In the genomic region with DNA sequence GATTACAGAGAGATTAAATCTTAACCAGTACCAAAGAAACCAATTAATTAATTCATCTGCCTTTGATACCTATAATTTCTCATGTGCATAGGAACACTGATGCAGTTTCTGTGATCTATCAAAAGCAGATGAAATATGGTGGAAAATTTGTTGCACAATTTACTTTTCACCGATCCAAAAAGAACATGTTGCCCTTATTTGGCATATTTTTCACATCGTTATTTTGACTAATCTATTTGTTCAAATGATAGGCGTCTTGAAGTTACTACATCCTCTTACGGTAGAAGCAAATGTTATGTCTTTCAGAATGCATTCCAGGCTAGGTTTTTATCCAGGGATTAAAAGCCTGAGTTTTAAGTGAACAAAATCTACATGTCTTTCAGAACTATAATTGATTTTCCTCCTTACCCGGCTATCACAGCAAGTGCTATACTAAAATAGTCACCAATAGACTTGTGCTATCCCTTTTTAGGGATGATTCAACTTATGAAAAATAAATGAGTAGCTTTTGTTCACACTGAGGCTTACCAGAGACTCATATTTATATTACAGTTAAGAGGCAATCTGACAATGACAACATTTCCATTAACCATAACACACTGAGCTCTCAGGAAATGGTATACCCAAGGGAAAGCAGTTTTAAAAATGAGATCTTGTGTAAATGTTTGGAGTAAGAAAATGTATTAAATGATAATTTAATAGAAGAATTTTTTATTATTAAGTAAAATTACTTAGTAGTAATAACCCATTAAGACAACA, we compare ENCODE assay signal across 14 cellular contexts.
"Had no signal": no experiment of that assay in that cellular context is flagged by ENCODE, and none has a peak within 500 bp of the region (broad histone marks: within the 10 kb centered on the region; RNA-seq: fewer than 3 reads in every experiment).

No MANE protein-coding gene starts in this region.

- H3K9me3 Mint-ChIP-seq: activated CD4-positive, alpha-beta memory T cell treated with anti-CD3 and anti-CD28 coated beads, Interleukin-2, amount 10 ng/mL, durations not matched to agents 7 days and 5 days; activated naive CD8-positive, alpha-beta T cell treated with anti-CD3 and anti-CD28 coated beads, Interleukin-2, amount 10 ng/mL, durations not matched to agents 7 days and 5 days; activated T-cell treated with anti-CD3 and anti-CD28 coated beads, Interleukin-2, amount 50 U/mL, for 72 hours had no signal

- H3K9me3 ChIP-seq: colonic mucosa, ovary, transverse colon had no signal

- H3K4me1 Mint-ChIP-seq: activated CD4-positive, alpha-beta memory T cell treated with anti-CD3 and anti-CD28 coated beads, Interleukin-2, amount 10 ng/mL, durations not matched to agents 7 days and 5 days; activated naive CD8-positive, alpha-beta T cell treated with anti-CD3 and anti-CD28 coated beads, Interleukin-2, amount 10 ng/mL, durations not matched to agents 7 days and 5 days had no signal

- H3K27ac ChIP-seq: colonic mucosa, hepatocyte, ovary, VCaP had no signal

- FAIRE-seq: endothelial cell of umbilical vein had no signal

- H2AFZ ChIP-seq: hepatocyte had no signal

- H3K79me2 ChIP-seq: hepatocyte had no signal

- H3K4me3 Mint-ChIP-seq: activated CD4-positive, alpha-beta memory T cell treated with anti-CD3 and anti-CD28 coated beads, Interleukin-2, amount 10 ng/mL, durations not matched to agents 7 days and 5 days; activated naive CD8-positive, alpha-beta T cell treated with anti-CD3 and anti-CD28 coated beads, Interleukin-2, amount 10 ng/mL, durations not matched to agents 7 days and 5 days; activated T-cell treated with anti-CD3 and anti-CD28 coated beads, Interleukin-2, amount 50 U/mL, for 72 hours had no signal

- DNase-seq: activated CD4-positive, alpha-beta memory T cell treated with anti-CD3 and anti-CD28 coated beads, Interleukin-2, amount 10 ng/mL, durations not matched to agents 7 days and 5 days; activated CD8-positive, alpha-beta memory T cell treated with anti-CD3 and anti-CD28 coated beads, Interleukin-2, amount 50 U/mL, for 4 hours; activated naive CD8-positive, alpha-beta T cell treated with anti-CD3 and anti-CD28 coated beads, Interleukin-2, amount 10 ng/mL, durations not matched to agents 7 days and 5 days; activated T-cell treated with anti-CD3 and anti-CD28 coated beads, Interleukin-2, amount 50 U/mL, for 72 hours; aorta; colonic mucosa; effector CD4-positive, alpha-beta T cell; left ventricle myocardium superior; ovary; T-helper 1 cell; transverse colon had no signal

- H3K36me3 ChIP-seq: colonic mucosa, ovary, transverse colon had no signal

- H3K4me3 ChIP-seq: colonic mucosa, hepatocyte, ovary, transverse colon had no signal

- ATAC-seq: left ventricle myocardium superior had no signal

- H3K4me1 ChIP-seq: colonic mucosa had no signal

- H3K4me2 ChIP-seq: hepatocyte had no signal

- H3K27ac Mint-ChIP-seq: activated CD4-positive, alpha-beta memory T cell treated with anti-CD3 and anti-CD28 coated beads, Interleukin-2, amount 10 ng/mL, durations not matched to agents 7 days and 5 days; activated naive CD8-positive, alpha-beta T cell treated with anti-CD3 and anti-CD28 coated beads, Interleukin-2, amount 10 ng/mL, durations not matched to agents 7 days and 5 days; activated T-cell treated with anti-CD3 and anti-CD28 coated beads, Interleukin-2, amount 50 U/mL, for 72 hours had no signal

- H3K27me3 ChIP-seq: colonic mucosa, hepatocyte, ovary, transverse colon had no signal
